28 cellular contexts compared by ENCODE assay signal in the genomic region with DNA sequence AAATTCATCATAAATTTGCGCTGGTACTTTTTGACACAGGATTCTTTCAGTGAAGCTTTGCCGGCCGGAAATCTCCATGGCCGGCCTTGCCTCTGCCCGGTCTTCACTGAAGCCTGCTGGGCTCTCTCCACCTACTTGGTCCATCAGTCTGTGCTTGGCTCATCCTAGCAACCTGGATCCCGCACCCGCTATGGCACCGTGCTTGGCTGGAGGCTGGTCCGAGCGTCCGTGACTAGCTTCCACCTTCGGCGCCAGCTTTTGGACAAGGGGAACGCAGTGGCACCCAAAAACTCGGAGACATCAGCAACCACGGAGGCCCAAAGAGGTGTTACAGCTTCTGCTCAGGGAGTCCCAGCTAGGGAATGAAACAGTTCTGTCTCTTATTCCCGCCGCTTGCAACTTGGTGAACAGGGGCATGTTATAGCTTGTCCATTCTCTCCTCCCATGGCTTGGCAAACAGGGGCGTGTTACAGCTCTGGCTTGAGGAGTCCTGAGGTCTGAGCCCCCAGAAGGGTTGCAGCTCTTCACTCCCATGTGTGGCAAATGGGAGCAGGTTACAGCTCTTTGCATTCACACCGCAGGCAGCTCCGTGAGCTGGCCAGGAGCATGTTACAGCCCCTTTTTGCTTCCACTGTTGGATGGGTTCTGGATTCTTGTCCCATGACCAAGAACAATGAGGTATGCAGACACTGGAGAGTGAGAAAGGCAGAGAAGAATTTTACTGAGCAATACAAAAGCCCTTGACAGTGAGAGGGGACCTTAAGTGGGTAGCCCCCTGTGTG.
"Had no signal": no experiment of that assay in that cellular context is flagged by ENCODE, and none has a peak within 500 bp of the region (broad histone marks: within the 10 kb centered on the region; RNA-seq: fewer than 3 reads in every experiment).

No MANE protein-coding gene starts in this region.

- H3K4me3 ChIP-seq: ascending aorta, K562, SJCRH30, SK-N-MC had no signal

- H3K9me3 ChIP-seq: ascending aorta, SJCRH30 had no signal

- H3K27me3 Mint-ChIP-seq: activated CD4-positive, alpha-beta T cell treated with anti-CD3 and anti-CD28 coated beads, Interleukin-2, amount 10 ng/mL, durations not matched to agents 24 days and 14 days; activated naive CD4-positive, alpha-beta T cell treated with anti-CD3 and anti-CD28 coated beads, Interleukin-2, amount 50 U/mL, for 24 hours; activated naive CD8-positive, alpha-beta T cell treated with anti-CD3 and anti-CD28 coated beads, Interleukin-2, amount 10 ng/mL, durations not matched to agents 7 days and 5 days; activated T-cell treated with anti-CD3 and anti-CD28 coated beads, Interleukin-2, amount 50 U/mL, for 24 hours had no signal

- H3K4me3 Mint-ChIP-seq: activated CD4-positive, alpha-beta T cell treated with anti-CD3 and anti-CD28 coated beads, Interleukin-2, amount 10 ng/mL, durations not matched to agents 24 days and 14 days; activated CD8-positive, alpha-beta T cell treated with anti-CD3 and anti-CD28 coated beads for 36 hours; activated naive CD4-positive, alpha-beta T cell treated with anti-CD3 and anti-CD28 coated beads, Interleukin-2, amount 50 U/mL, for 24 hours; activated naive CD8-positive, alpha-beta T cell treated with anti-CD3 and anti-CD28 coated beads, Interleukin-2, amount 10 ng/mL, durations not matched to agents 7 days and 5 days; activated T-cell treated with anti-CD3 and anti-CD28 coated beads, Interleukin-2, amount 50 U/mL, for 24 hours had no signal

- H3K36me3 Mint-ChIP-seq: activated naive CD4-positive, alpha-beta T cell treated with anti-CD3 and anti-CD28 coated beads, Interleukin-2, amount 50 U/mL, for 24 hours; activated naive CD8-positive, alpha-beta T cell treated with anti-CD3 and anti-CD28 coated beads, Interleukin-2, amount 10 ng/mL, durations not matched to agents 7 days and 5 days had no signal

- H3K4me1 ChIP-seq: ascending aorta, SJCRH30 had no signal

- H3K4me1 Mint-ChIP-seq: activated CD4-positive, alpha-beta T cell treated with anti-CD3 and anti-CD28 coated beads, Interleukin-2, amount 10 ng/mL, durations not matched to agents 24 days and 14 days; activated naive CD4-positive, alpha-beta T cell treated with anti-CD3 and anti-CD28 coated beads, Interleukin-2, amount 50 U/mL, for 24 hours; activated naive CD8-positive, alpha-beta T cell treated with anti-CD3 and anti-CD28 coated beads, Interleukin-2, amount 10 ng/mL, durations not matched to agents 7 days and 5 days had no signal

- DNase-seq: activated CD4-positive, alpha-beta T cell treated with anti-CD3 and anti-CD28 coated beads, Interleukin-2, amount 10 ng/mL, durations not matched to agents 24 days and 14 days; activated CD4-positive, alpha-beta T cell treated with anti-CD3 and anti-CD28 coated beads, Interleukin-2, amount 50 U/mL, for 4 hours; activated CD8-positive, alpha-beta T cell treated with anti-CD3 and anti-CD28 coated beads for 36 hours; activated gamma-delta T cell; activated naive CD4-positive, alpha-beta T cell treated with Interleukin-2 at 50 U/mL for 16 hours; activated naive CD8-positive, alpha-beta T cell treated with anti-CD3 and anti-CD28 coated beads, Interleukin-2, amount 10 ng/mL, durations not matched to agents 7 days and 5 days; activated T-cell treated with anti-CD3 and anti-CD28 coated beads, Interleukin-2, amount 50 U/mL, for 24 hours; amygdala; NCI-H1105; NCI-H1417 treated with DMSO at 0.1 percent for 48 hours; NCI-H1694; NCI-H1930; NCI-H2081 treated with DMSO at 0.1 percent for 48 hours; NCI-H226; NCI-H446 treated with DMSO at 0.1 percent for 48 hours; NCI-H524; NCI-H69; NCI-H82; SHP77; SJCRH30; T1000; WERI-Rb-1 had no signal

- H3K27ac Mint-ChIP-seq: activated CD4-positive, alpha-beta T cell treated with anti-CD3 and anti-CD28 coated beads, Interleukin-2, amount 10 ng/mL, durations not matched to agents 24 days and 14 days; activated CD8-positive, alpha-beta T cell treated with anti-CD3 and anti-CD28 coated beads for 36 hours; activated naive CD4-positive, alpha-beta T cell treated with anti-CD3 and anti-CD28 coated beads, Interleukin-2, amount 50 U/mL, for 24 hours; activated naive CD8-positive, alpha-beta T cell treated with anti-CD3 and anti-CD28 coated beads, Interleukin-2, amount 10 ng/mL, durations not matched to agents 7 days and 5 days; activated T-cell treated with anti-CD3 and anti-CD28 coated beads, Interleukin-2, amount 50 U/mL, for 24 hours; activated T-helper 2 cell treated with anti-CD3 and anti-CD28 coated beads, Interferon-gamma antibody, Interleukin-2, Interleukin-4, amounts not matched to agents 10 μg/mL and 5 μg/mL and 100 μg/mL, durations not matched to agents 14 hours and 24 hours and 36 hours had no signal

- H3K9me3 Mint-ChIP-seq: activated CD4-positive, alpha-beta T cell treated with anti-CD3 and anti-CD28 coated beads, Interleukin-2, amount 10 ng/mL, durations not matched to agents 24 days and 14 days; activated CD8-positive, alpha-beta T cell treated with anti-CD3 and anti-CD28 coated beads for 36 hours; activated naive CD4-positive, alpha-beta T cell treated with anti-CD3 and anti-CD28 coated beads, Interleukin-2, amount 50 U/mL, for 24 hours; activated T-cell treated with anti-CD3 and anti-CD28 coated beads, Interleukin-2, amount 50 U/mL, for 24 hours; activated T-helper 2 cell treated with anti-CD3 and anti-CD28 coated beads, Interferon-gamma antibody, Interleukin-2, Interleukin-4, amounts not matched to agents 10 μg/mL and 5 μg/mL and 100 μg/mL, durations not matched to agents 14 hours and 24 hours and 36 hours had no signal

- H3K36me3 ChIP-seq: ascending aorta, SJCRH30, WERI-Rb-1 had no signal

- ATAC-seq: activated CD8-positive, alpha-beta T cell treated with anti-CD3 and anti-CD28 coated beads for 36 hours; K562; Panc1 had no signal

- FAIRE-seq: K562 had no signal

- H3K27me3 ChIP-seq: ascending aorta, SJCRH30 had no signal

- H3K27ac ChIP-seq: ascending aorta, SJCRH30, SK-N-MC, WERI-Rb-1 had no signal
